ENCODE assay signal across 1 cellular context in genomic region chr5:81971694-81972495, GRCh38.
A peak's percentile ranks its signal among the peaks of the same experiment; 100 is the strongest.
TF ChIP-seq lines count a peak whose summit lies in the region.

Gene ATG10, plus strand, starts transcription at chr5:81972023. Its CDS starts 15,548 bp downstream, at chr5:81987571.

TF ChIP-seq in HepG2, 621 proteins besides CTCF, POLR2A, EP300 and RAD21 (continued from another document and continues in another):
- TF ChIP-seq ZNF318 (CRISPR knock-in tag; IDR thresholded peaks at IDR 0.05) (no peak), PRDM15 (CRISPR knock-in tag; IDR thresholded peaks at IDR 0.05) (no peak), FOSL1 (CRISPR knock-in tag; IDR thresholded peaks at IDR 0.05; ENCODE audit: borderline replicate concordance) (no peak), BCL3 (CRISPR knock-in tag; IDR thresholded peaks at IDR 0.05) (peak; percentile 84), SPEN (CRISPR knock-in tag; IDR thresholded peaks at IDR 0.05; ENCODE audit: low read depth) (peak; percentile 86), TP53 (CRISPR knock-in tag; conservative IDR thresholded peaks at IDR 0.05) (no peak), TEAD2 (CRISPR knock-in tag; IDR thresholded peaks at IDR 0.05) (no peak), PLSCR1 (CRISPR knock-in tag; IDR thresholded peaks at IDR 0.05; ENCODE audit: borderline replicate concordance) (no peak; the same call in 1 of the 2 replicates), ZC3H4 (CRISPR knock-in tag; IDR thresholded peaks at IDR 0.05; ENCODE audit: borderline replicate concordance) (0 out of 2 replicates have a peak, but pooled peaks have one; percentile 24), ZBTB33 (CRISPR knock-in tag; IDR thresholded peaks at IDR 0.05) (no peak; the same call in 1 of the 2 replicates), ZNF614 (CRISPR knock-in tag; IDR thresholded peaks at IDR 0.05; ENCODE audit: borderline replicate concordance) (peak; percentile 35; the same call in 1 of the 2 replicates), TRAFD1 (CRISPR knock-in tag; IDR thresholded peaks at IDR 0.05; ENCODE audit: borderline replicate concordance) (no peak), NFIB (CRISPR knock-in tag; IDR thresholded peaks at IDR 0.05; ENCODE audit: borderline replicate concordance) (no peak), NCOA2 (CRISPR knock-in tag; IDR thresholded peaks at IDR 0.05) (0 out of 2 replicates have a peak, but pooled peaks have one; percentile 20), CHD2 (IDR thresholded peaks at IDR 0.05; ENCODE audit: low read depth, low read length) (no peak), MAF1 (CRISPR knock-in tag; IDR thresholded peaks at IDR 0.05; ENCODE audit: borderline replicate concordance) (peak; percentile 69; the same call in 1 of the 2 replicates), SIX4 (CRISPR knock-in tag; IDR thresholded peaks at IDR 0.05) (peak; percentile 61), REL (CRISPR knock-in tag; conservative IDR thresholded peaks at IDR 0.05) (peak; percentile 87; the same call in 1 of the 2 replicates), TOPORS (CRISPR knock-in tag; IDR thresholded peaks at IDR 0.05) (no peak), ZBTB3 (CRISPR knock-in tag; IDR thresholded peaks at IDR 0.05; ENCODE audit: borderline replicate concordance, low read depth) (no peak), E2F2 (CRISPR knock-in tag; IDR thresholded peaks at IDR 0.05; ENCODE audit: borderline replicate concordance) (no peak), KDM2A (CRISPR knock-in tag; IDR thresholded peaks at IDR 0.05; ENCODE audit: borderline replicate concordance, low read depth) (peak; percentile 96), RCOR2 (CRISPR knock-in tag; IDR thresholded peaks at IDR 0.05) (no peak), ZNF296 (CRISPR knock-in tag; conservative IDR thresholded peaks at IDR 0.05) (0 out of 2 replicates have a peak, but pooled peaks have one; percentile 28), SIN3B (IDR thresholded peaks at IDR 0.05; ENCODE audit: low read length) (no peak), ZBTB10 (CRISPR knock-in tag; IDR thresholded peaks at IDR 0.05; ENCODE audit: borderline replicate concordance) (no peak), DZIP1 (CRISPR knock-in tag; IDR thresholded peaks at IDR 0.05) (no peak)
